In the genomic region with DNA sequence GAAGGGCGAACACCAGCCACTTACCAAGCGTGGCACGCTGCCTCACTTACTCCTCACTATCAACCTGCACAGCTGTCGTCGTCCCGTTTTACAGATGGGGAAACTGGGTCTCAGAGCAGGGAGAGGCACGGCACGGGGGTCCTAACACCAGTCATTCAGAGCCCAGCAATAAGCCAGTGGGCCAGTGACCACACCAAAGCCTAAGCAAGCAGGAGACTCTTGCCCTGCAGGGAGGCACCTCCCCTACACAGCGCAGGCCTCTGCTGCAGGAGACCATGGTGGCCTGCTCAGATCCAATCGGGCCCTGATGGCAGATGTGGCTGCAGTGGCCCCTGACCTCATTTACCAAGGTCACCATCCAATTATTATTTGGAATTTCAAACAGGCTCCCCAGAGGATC, we compare ENCODE assay signal across 15 cellular contexts. TPM values are rescaled to one million over a fixed set of nuclear protein-coding genes. Genes with fewer than 3 reads are reported as not detected.
DNase-seq lines count a peak whose midpoint lies in the region; ATAC-seq and TF ChIP-seq lines count a peak whose summit lies in the region.
"Had no signal": no experiment of that assay in that cellular context is flagged by ENCODE, and none has a peak within 500 bp of the region (broad histone marks: within the 10 kb centered on the region; RNA-seq: fewer than 3 reads in every experiment).

No MANE protein-coding gene starts in this region.

- peak overlapping the region in 4 of 5 experiments; percentile 78 to 88 (median 82) for H3K27ac Mint-ChIP-seq in brain
- H3K27ac Mint-ChIP-seq: CD4-positive, CD25-positive, alpha-beta regulatory T cell; H9 had no signal

- H3K9ac ChIP-seq in SK-N-SH (no peak overlapping the region), neuronal stem cell (ENCODE audit: low read depth, low read length, poor library complexity) (no peak overlapping the region)
- H3K9ac ChIP-seq: BLaER1 treated with 17β-estradiol and CSF1 and Interleukin-3, amounts not matched to agents 10 nM and 100 nM had no signal

- POLR2A ChIA-PET in SK-N-SH (lab: Yijun Ruan, JAX) (interaction anchor here (1.5 kb wide), 1 partner anchor 41 kb away, joined by 4 read pairs; no protein-coding TSS in a partner anchor), A673 (lab: Charles Lee; ENCODE audit: low non-redundant PET) (no interaction called here)

- no peak overlapping the region for H3K14ac ChIP-seq in neuronal stem cell (ENCODE audit: low read length)

- no peak overlapping the region for H2AK5ac ChIP-seq in neuronal stem cell (ENCODE audit: low read depth, low read length)

- peaks cover 42% of the 10 kb centered on the region for H3K4me1 Mint-ChIP-seq in brain

- no peak for TF ChIP-seq EP300 in SK-N-SH (IDR thresholded peaks at IDR 0.05; ENCODE audit: borderline replicate concordance in 1 of 2, low read depth in 1 of 2, low read length in 1 of 2)

- no peak overlapping the region for H2BK120ac ChIP-seq in neuronal stem cell (ENCODE audit: low read depth, low read length)

- H3K79me1 ChIP-seq in neuronal stem cell (ENCODE audit: low read depth, low read length), result no peaks in the 10 kb centered on the region

- H4K20me1 ChIP-seq in SK-N-SH (ENCODE audit: insufficient read depth), result no peaks in the 10 kb centered on the region

- H3K9me3 ChIP-seq in SK-N-SH (no peaks in the 10 kb centered on the region), neuronal stem cell (replicated peaks in 1 of 2; ENCODE audit: control insufficient read depth in 2 of 2, insufficient read depth in 1 of 2, low read depth in 1 of 2, low read length in 2 of 2) (no peaks in the 10 kb centered on the region), upper lobe of right lung (no peaks in the 10 kb centered on the region), A673 (ENCODE audit: low read depth, low read length, poor library complexity, severe bottlenecking) (no peaks in the 10 kb centered on the region)
- H3K9me3 ChIP-seq: BLaER1 treated with 17β-estradiol and CSF1 and Interleukin-3, amounts not matched to agents 10 nM and 100 nM had no signal

- no peak for ATAC-seq in SK-N-SH treated with all-trans-retinoic acid at 6 μM for 48 hours
- no peak for ATAC-seq in upper lobe of right lung

- no peaks in the 10 kb centered on the region for H3F3A ChIP-seq in SK-N-SH (replicated peaks; ENCODE audit: insufficient read depth)

- WGBS in SK-N-SH (ENCODE audit: low lambda C conversion rate), result 72% methylated on average over 4 of the region's 10 CpGs
- WGBS in neuronal stem cell (ENCODE audit: extremely low coverage in 2 of 2, insufficient read length in 2 of 2, insufficient replicate concordance in 1 of 2), 2 donors, result no CpG with 5 or more reads among the region's 10 CpGs

- H3K27me3 ChIP-seq in SK-N-SH (ENCODE audit: insufficient read depth) (peaks cover 46% of the 10 kb centered on the region; the same call in 1 of the 2 replicates), neuronal stem cell (ENCODE audit: control insufficient read depth in 3 of 3, insufficient read depth in 3 of 3, low read depth in 1 of 3, low read length in 3 of 3) (peaks cover 8 to 83% (median 77%) of the 10 kb centered on the region in 3 experiments), upper lobe of right lung (peaks cover 51% of the 10 kb centered on the region), A673 (replicated peaks; ENCODE audit: insufficient read depth, low read depth, low read length, poor library complexity) (peaks cover 58% of the 10 kb centered on the region)

- H3K23ac ChIP-seq in neuronal stem cell (ENCODE audit: low read depth, low read length, poor library complexity), result no peak overlapping the region

- DNase-seq in SK-N-SH (peak; percentile 54), neuronal stem cell (ENCODE audit: low spot score) (no peak), upper lobe of right lung (peak; percentile 33), A673 (ENCODE audit: low spot score) (no peak), T1000 (lab: John Stamatoyannopoulos, UW) (no peak)
- DNase-seq: 8988T; ACHN; CD4-positive, CD25-positive, alpha-beta regulatory T cell; DMS53; GF-D8; GOT3; H9 had no signal

- CTCF ChIA-PET in SK-N-SH (lab: Yijun Ruan, JAX), result interaction anchor here (0.7 to 27.2 kb wide), 10 partner anchors 16 to 144 kb away, joined by 3 to 460 read pairs (median 8); no protein-coding TSS in a partner anchor
- CTCF ChIA-PET in A673 (lab: Charles Lee), result no interaction called here

- TF ChIP-seq CTCF in SK-N-SH (IDR thresholded peaks at IDR 0.05) (no peak), brain (conservative IDR thresholded peaks at IDR 0.05) (no peak), upper lobe of right lung (IDR thresholded peaks at IDR 0.05) (no peak), A673 (conservative IDR thresholded peaks at IDR 0.05; ENCODE audit: low read depth, low read length) (no peak)

- peak overlapping the region; percentile 16 for H3K18ac ChIP-seq in neuronal stem cell (ENCODE audit: low read length)

- H3K9me2 ChIP-seq in SK-N-SH, result no peaks in the 10 kb centered on the region

- H3K4me1 ChIP-seq in SK-N-SH (ENCODE audit: control insufficient read depth in 1 of 2, insufficient read depth in 2 of 2, low read depth in 1 of 2, low read length in 1 of 2), result peaks cover 0 to 78% of the 10 kb centered on the region in 2 experiments; a peak in 3 of 4 replicates
- H3K4me1 ChIP-seq in neuronal stem cell (ENCODE audit: control insufficient read depth in 2 of 2, insufficient read depth in 1 of 2, low read depth in 1 of 2, low read length in 2 of 2), result peaks cover 6 to 27% of the 10 kb centered on the region in 2 donors
- no peaks in the 10 kb centered on the region for H3K4me1 ChIP-seq in upper lobe of right lung
- H3K4me1 ChIP-seq in A673 (ENCODE audit: insufficient read depth, low read length, poor library complexity, severe bottlenecking), result peaks cover 15% of the 10 kb centered on the region

- no peak overlapping the region for H4K91ac ChIP-seq in neuronal stem cell (ENCODE audit: low read depth, low read length, poor library complexity)

- no peak for TF ChIP-seq RAD21 in SK-N-SH (IDR thresholded peaks at IDR 0.05; ENCODE audit: low read length)

- peak overlapping the region; percentile 62 to 79 (median 69) for H3K4me3 Mint-ChIP-seq in brain
- H3K4me3 Mint-ChIP-seq: CD4-positive, CD25-positive, alpha-beta regulatory T cell; H9 had no signal

- no peak overlapping the region for H4K8ac ChIP-seq in neuronal stem cell (ENCODE audit: low read depth, low read length)

- H2AFZ ChIP-seq in SK-N-SH (ENCODE audit: low read depth) (no peak overlapping the region), neuronal stem cell (ENCODE audit: low read length) (no peak overlapping the region)

- no peaks in the 10 kb centered on the region for H3K79me2 ChIP-seq in SK-N-SH (ENCODE audit: insufficient read depth)

- no peak overlapping the region for H2BK12ac ChIP-seq in neuronal stem cell (ENCODE audit: low read length)

- no peak overlapping the region for H3K4me2 ChIP-seq in SK-N-SH
- H3K4me2 ChIP-seq in neuronal stem cell (ENCODE audit: insufficient read depth, low read length, poor library complexity, severe bottlenecking), result no peak overlapping the region
- H3K4me2 ChIP-seq: BLaER1 treated with 17β-estradiol and CSF1 and Interleukin-3, amounts not matched to agents 10 nM and 100 nM had no signal

- no peaks in the 10 kb centered on the region for H3K36me3 ChIP-seq in SK-N-SH (replicated peaks in 1 of 2; ENCODE audit: control insufficient read depth in 1 of 2, insufficient read depth in 2 of 2, low read length in 1 of 2)
- H3K36me3 ChIP-seq in neuronal stem cell (replicated peaks in 1 of 2; ENCODE audit: control insufficient read depth in 2 of 2, insufficient read depth in 2 of 2, low read length in 2 of 2), result no peaks in the 10 kb centered on the region
- no peaks in the 10 kb centered on the region for H3K36me3 ChIP-seq in upper lobe of right lung
- H3K36me3 ChIP-seq in A673 (ENCODE audit: insufficient read depth, low read length, poor library complexity, severe bottlenecking), result no peaks in the 10 kb centered on the region
- H3K36me3 ChIP-seq: BLaER1 treated with 17β-estradiol and CSF1 and Interleukin-3, amounts not matched to agents 10 nM and 100 nM had no signal

- H3K4me3 ChIP-seq in SK-N-SH (ENCODE audit: low read depth in 2 of 2, low read length in 1 of 2) (no peak overlapping the region), neuronal stem cell (ENCODE audit: low read length in 2 of 2) (no peak overlapping the region), upper lobe of right lung (no peak overlapping the region), A673 (ENCODE audit: low read depth, low read length, poor library complexity, severe bottlenecking) (no peak overlapping the region)
- H3K4me3 ChIP-seq: BLaER1 treated with 17β-estradiol and CSF1 and Interleukin-3, amounts not matched to agents 10 nM and 100 nM had no signal

- BruUV-seq in A673 (replicated peaks; lab: Mats Ljungman, UMichigan), result no TSS peak

- intact Hi-C loops in upper lobe of right lung (cut with DNase I) (no loop called here), A673 (cut with micrococcal nuclease; ENCODE audit: unreplicated experiment) (no loop called here)

- H3K36me3 Mint-ChIP-seq in brain, result no peaks in the 10 kb centered on the region
- H3K36me3 Mint-ChIP-seq: CD4-positive, CD25-positive, alpha-beta regulatory T cell had no signal

- no peak overlapping the region for H2BK5ac ChIP-seq in neuronal stem cell (ENCODE audit: low read length)

- peaks cover 46% of the 10 kb centered on the region for H3K27me3 Mint-ChIP-seq in brain

- H3K9me3 Mint-ChIP-seq in brain, result peaks cover 0 to 9% (median 0%) of the 10 kb centered on the region in 5 experiments
- H3K9me3 Mint-ChIP-seq: CD4-positive, CD25-positive, alpha-beta regulatory T cell; H9 had no signal

- H3K4ac ChIP-seq in neuronal stem cell (ENCODE audit: low read length), result no peak overlapping the region

- peak overlapping the region in 1 of 2 experiments; percentile 97; a peak in 2 of 4 replicates for H3K27ac ChIP-seq in SK-N-SH (ENCODE audit: low read depth in 2 of 2, low read length in 1 of 2)
- H3K27ac ChIP-seq in neuronal stem cell (replicated peaks; ENCODE audit: low read length), result no peak overlapping the region
- no peak overlapping the region for H3K27ac ChIP-seq in upper lobe of right lung
- H3K27ac ChIP-seq in A673 (ENCODE audit: low read depth, low read length, poor library complexity, severe bottlenecking), result no peak overlapping the region
- H3K27ac ChIP-seq: BLaER1 treated with 17β-estradiol and CSF1 and Interleukin-3, amounts not matched to agents 10 nM and 100 nM had no signal

- no peak overlapping the region for H2BK15ac ChIP-seq in neuronal stem cell (ENCODE audit: low read length)

TF ChIP-seq in SK-N-SH, 30 proteins besides CTCF, POLR2A, EP300 and RAD21 (continues in another document):
- TF ChIP-seq FOSL2 (IDR thresholded peaks at IDR 0.05; ENCODE audit: borderline replicate concordance, low read depth) (no peak), GATA2 (CRISPR knock-in tag; IDR thresholded peaks at IDR 0.05) (no peak)

TF ChIP-seq in SK-N-SH treated with all-trans-retinoic acid at 6 μM for 48 hours, 23 proteins besides CTCF, POLR2A, EP300 and RAD21 (continues in another document):
- no peak for TF ChIP-seq TCF4 (CRISPR knock-in tag; IDR thresholded peaks at IDR 0.05; ENCODE audit: borderline replicate concordance)

RNA-seq across cellular contexts. Expression of a gene that starts 4.8 kb away (rescaled TPM):
- polyA plus RNA-seq in SK-N-SH (2012; rRNA removed) (0.02 and 0.05 TPM in 2 replicates), brain (ENCODE audit: insufficient read depth, low read depth, low replicate concordance) (24.9 TPM)
- 0.01 and 0.03 TPM in 2 replicates for polyA plus RNA-seq in SK-N-SH (2012; cell fraction: cytosol; rRNA removed)
- 0.06 and 0.09 TPM in 2 replicates for polyA plus RNA-seq in SK-N-SH (2012; cell fraction: nucleus; rRNA removed)
- polyA plus RNA-seq in neuronal stem cell (2013, experiment 1 of 2), result 0.35 TPM
- polyA plus RNA-seq in neuronal stem cell (2013, experiment 2 of 2), result 0.40 TPM
- total RNA-seq in upper lobe of right lung (0.23 TPM), A673 (2021) (0.43 and 0.66 TPM in 2 replicates)
- polyA plus RNA-seq: CD4-positive, CD25-positive, alpha-beta regulatory T cell had no signal

Comparison
In these comparisons a context has a peak if more than half of its experiments do, and no peak if none do; other contexts are left out.
1. DNase-seq: peak in SK-N-SH (single experiment) and upper lobe of right lung (single experiment); none in neuronal stem cell (single experiment), A673 (single experiment) and T1000 (single experiment).